In genomic region chr1:6106321-6106731, GRCh38 we compare ENCODE assay signal across 22 cellular contexts.
DNase-seq lines count a peak whose midpoint lies in the region; ATAC-seq, FAIRE-seq and TF ChIP-seq lines count a peak whose summit lies in the region.
"Had no signal": no experiment of that assay in that cellular context is flagged by ENCODE, and none has a peak within 500 bp of the region (broad histone marks: within the 10 kb centered on the region; RNA-seq: fewer than 3 reads in every experiment).

No MANE protein-coding gene starts in this region.

- no peaks in the 10 kb centered on the region for H4K20me1 ChIP-seq in BLaER1

- DNase-seq in activated CD8-positive, alpha-beta T cell treated with anti-CD3 and anti-CD28 coated beads for 36 hours, result peak; percentile 1
- DNase-seq in activated CD8-positive, alpha-beta T cell treated with anti-CD3 and anti-CD28 coated beads, Interleukin-2, amount 10 ng/mL, durations not matched to agents 7 days and 5 days, result no peak
- DNase-seq in kidney (peak; percentile 57), psoas muscle (peak; percentile 7 to 46), midbrain (lab: John Stamatoyannopoulos, UW) (no peak), transverse colon (no peak), NCI-H2081 treated with DMSO at 0.1 percent for 48 hours (lab: John Stamatoyannopoulos, UW) (no peak)
- DNase-seq: C1 segment of cervical spinal cord; CD4-positive, CD25-positive, alpha-beta regulatory T cell; COR-L47; DMS 273 treated with DMSO at 0.1 percent for 48 hours; DND-41; EL; GOT3; H7; HFFc6 had no signal

- H3K9ac ChIP-seq in BLaER1 (no peak overlapping the region), kidney (ENCODE audit: low read length in 2 of 2) (no peak overlapping the region)

- H3K27me3 Mint-ChIP-seq in activated CD8-positive, alpha-beta T cell treated with anti-CD3 and anti-CD28 coated beads for 36 hours, result peaks cover 16% of the 10 kb centered on the region
- peaks cover 5% of the 10 kb centered on the region for H3K27me3 Mint-ChIP-seq in activated CD8-positive, alpha-beta T cell treated with anti-CD3 and anti-CD28 coated beads, Interleukin-2, amount 10 ng/mL, durations not matched to agents 7 days and 5 days (ENCODE audit: low read depth)
- H3K27me3 Mint-ChIP-seq: CD4-positive, CD25-positive, alpha-beta regulatory T cell had no signal

- H3K4me2 ChIP-seq in BLaER1, result no peak overlapping the region

- H3K27ac ChIP-seq in BLaER1, result 0 out of 2 replicates have a peak overlapping the region, but pooled peaks have one; percentile 18
- H3K27ac ChIP-seq in kidney (ENCODE audit: low read depth in 2 of 2, low read length in 2 of 2), result no peak overlapping the region
- H3K27ac ChIP-seq in psoas muscle, result no peak overlapping the region
- H3K27ac ChIP-seq in transverse colon, result no peak overlapping the region
- H3K27ac ChIP-seq: HL-60 had no signal

- TF ChIP-seq POLR2A in transverse colon (IDR thresholded peaks at IDR 0.05), result no peak

- no peaks in the 10 kb centered on the region for H3K9me3 Mint-ChIP-seq in activated CD8-positive, alpha-beta T cell treated with anti-CD3 and anti-CD28 coated beads for 36 hours
- H3K9me3 Mint-ChIP-seq in activated CD8-positive, alpha-beta T cell treated with anti-CD3 and anti-CD28 coated beads, Interleukin-2, amount 10 ng/mL, durations not matched to agents 7 days and 5 days (ENCODE audit: insufficient read depth), result no peaks in the 10 kb centered on the region
- H3K9me3 Mint-ChIP-seq: CD8-positive, alpha-beta memory T cell; HFFc6 had no signal

- no peaks in the 10 kb centered on the region for H3K4me1 Mint-ChIP-seq in activated CD8-positive, alpha-beta T cell treated with anti-CD3 and anti-CD28 coated beads for 36 hours (ENCODE audit: low read depth)
- H3K4me1 Mint-ChIP-seq in activated CD8-positive, alpha-beta T cell treated with anti-CD3 and anti-CD28 coated beads, Interleukin-2, amount 10 ng/mL, durations not matched to agents 7 days and 5 days (ENCODE audit: low read depth), result no peaks in the 10 kb centered on the region
- H3K4me1 Mint-ChIP-seq: B cell; CD4-positive, CD25-positive, alpha-beta regulatory T cell had no signal

- CTCF ChIA-PET in activated CD8-positive, alpha-beta T cell treated with anti-CD3 and anti-CD28 coated beads for 36 hours (lab: Charles Lee), result no interaction called here
- CTCF ChIA-PET in activated CD8-positive, alpha-beta T cell treated with anti-CD3 and anti-CD28 coated beads, Interleukin-2, amount 10 ng/mL, durations not matched to agents 7 days and 5 days (lab: Charles Lee), result no interaction called here

- H3K27me3 ChIP-seq in BLaER1, result no peaks in the 10 kb centered on the region
- H3K27me3 ChIP-seq in psoas muscle (ENCODE audit: insufficient read depth in 3 of 3, low read length in 2 of 3), result peaks cover 0 to 39% (median 5%) of the 10 kb centered on the region in 3 donors
- H3K27me3 ChIP-seq in transverse colon, result peaks cover 18% of the 10 kb centered on the region

- POLR2A ChIA-PET in activated CD8-positive, alpha-beta T cell treated with anti-CD3 and anti-CD28 coated beads for 36 hours (lab: Charles Lee), result no interaction called here
- POLR2A ChIA-PET in activated CD8-positive, alpha-beta T cell treated with anti-CD3 and anti-CD28 coated beads, Interleukin-2, amount 10 ng/mL, durations not matched to agents 7 days and 5 days (lab: Charles Lee), result no interaction called here

- intact Hi-C loops in activated CD8-positive, alpha-beta T cell treated with anti-CD3 and anti-CD28 coated beads for 36 hours (cut with micrococcal nuclease), result no loop called here
- intact Hi-C loops in kidney (cut with DNase I), result no loop called here
- intact Hi-C loops in psoas muscle (cut with DNase I), result no loop called here
- intact Hi-C loops in transverse colon (cut with DNase I; ENCODE audit: low total_unique reads), result no loop called here

- no peak for ATAC-seq in activated CD8-positive, alpha-beta T cell treated with anti-CD3 and anti-CD28 coated beads for 36 hours
- no peak for ATAC-seq in activated CD8-positive, alpha-beta T cell treated with anti-CD3 and anti-CD28 coated beads, Interleukin-2, amount 10 ng/mL, durations not matched to agents 7 days and 5 days
- no peak for ATAC-seq in psoas muscle
- ATAC-seq: GM12878, HCT116 had no signal

- in situ Hi-C loops in transverse colon (cut with MboI; ENCODE audit: low pct_ligation_motif_present in 1 of 4, low pct_unique_long_range_greater_than_20kb in 1 of 4, low sequenced_read_pairs in 3 of 4), result no loop called here

- H3K9me3 ChIP-seq in BLaER1 (no peaks in the 10 kb centered on the region), kidney (ENCODE audit: control insufficient read depth in 1 of 2, low read length in 2 of 2) (no peaks in the 10 kb centered on the region), psoas muscle (no peaks in the 10 kb centered on the region), transverse colon (no peaks in the 10 kb centered on the region)

- no peak for TF ChIP-seq CTCF in activated CD8-positive, alpha-beta T cell treated with anti-CD3 and anti-CD28 coated beads for 36 hours (IDR thresholded peaks at IDR 0.05)
- TF ChIP-seq CTCF in kidney (IDR thresholded peaks at IDR 0.05; ENCODE audit: borderline replicate concordance, extremely low read depth, insufficient read depth) (no peak), psoas muscle (IDR thresholded peaks at IDR 0.05) (no peak), transverse colon (IDR thresholded peaks at IDR 0.05) (no peak)

- no peak overlapping the region for H3K27ac Mint-ChIP-seq in activated CD8-positive, alpha-beta T cell treated with anti-CD3 and anti-CD28 coated beads for 36 hours
- no peak overlapping the region for H3K27ac Mint-ChIP-seq in activated CD8-positive, alpha-beta T cell treated with anti-CD3 and anti-CD28 coated beads, Interleukin-2, amount 10 ng/mL, durations not matched to agents 7 days and 5 days
- H3K27ac Mint-ChIP-seq: B cell; CD4-positive, CD25-positive, alpha-beta regulatory T cell; CD8-positive, alpha-beta memory T cell; HFFc6 had no signal

- no peak overlapping the region for H3K4me3 ChIP-seq in BLaER1
- no peak overlapping the region for H3K4me3 ChIP-seq in kidney (ENCODE audit: low read length in 2 of 2)
- H3K4me3 ChIP-seq in psoas muscle, result no peak overlapping the region
- no peak overlapping the region for H3K4me3 ChIP-seq in transverse colon
- H3K4me3 ChIP-seq: GM12878 had no signal

- H3K4me1 ChIP-seq in BLaER1 (peaks cover 32% of the 10 kb centered on the region), kidney (ENCODE audit: control insufficient read depth in 1 of 2, insufficient read depth in 1 of 2, low read depth in 1 of 2, low read length in 2 of 2) (no peaks in the 10 kb centered on the region), psoas muscle (no peaks in the 10 kb centered on the region), transverse colon (no peaks in the 10 kb centered on the region)

- no peak overlapping the region for H3K4me3 Mint-ChIP-seq in activated CD8-positive, alpha-beta T cell treated with anti-CD3 and anti-CD28 coated beads for 36 hours
- no peak overlapping the region for H3K4me3 Mint-ChIP-seq in activated CD8-positive, alpha-beta T cell treated with anti-CD3 and anti-CD28 coated beads, Interleukin-2, amount 10 ng/mL, durations not matched to agents 7 days and 5 days
- H3K4me3 Mint-ChIP-seq: B cell; CD4-positive, CD25-positive, alpha-beta regulatory T cell; CD8-positive, alpha-beta memory T cell; HFFc6 had no signal

- 82 to 87% (median 85%) methylated on average over 28 of the region's 28 CpGs for WGBS in psoas muscle, 3 donors
- 88% methylated on average over 21 of the region's 28 CpGs; no CpG with 5 or more reads in 1 of the 2 donors for WGBS in transverse colon (ENCODE audit: low coverage in 1 of 2), 2 donors

- H3K36me3 ChIP-seq in BLaER1, result no peaks in the 10 kb centered on the region
- H3K36me3 ChIP-seq in kidney (ENCODE audit: control insufficient read depth in 1 of 2, insufficient read depth in 2 of 2, low read length in 2 of 2), result no peaks in the 10 kb centered on the region
- no peaks in the 10 kb centered on the region for H3K36me3 ChIP-seq in psoas muscle (ENCODE audit: insufficient read depth in 1 of 2, low read depth in 1 of 2)
- H3K36me3 ChIP-seq in transverse colon, result no peaks in the 10 kb centered on the region

- no peak for TF ChIP-seq EP300 in transverse colon (IDR thresholded peaks at IDR 0.05; ENCODE audit: low read depth)

- FAIRE-seq in kidney (lab: Jason Lieb, UNC), result no peak
- FAIRE-seq: GM12878 had no signal

- H3K36me3 Mint-ChIP-seq in activated CD8-positive, alpha-beta T cell treated with anti-CD3 and anti-CD28 coated beads for 36 hours (ENCODE audit: low read depth), result no peaks in the 10 kb centered on the region
- no peaks in the 10 kb centered on the region for H3K36me3 Mint-ChIP-seq in activated CD8-positive, alpha-beta T cell treated with anti-CD3 and anti-CD28 coated beads, Interleukin-2, amount 10 ng/mL, durations not matched to agents 7 days and 5 days (ENCODE audit: low read depth)
- H3K36me3 Mint-ChIP-seq: CD4-positive, CD25-positive, alpha-beta regulatory T cell; CD8-positive, alpha-beta memory T cell had no signal

Comparison
In these comparisons a context has a peak if more than half of its experiments do, and no peak if none do; other contexts are left out.
1. DNase-seq: peak in activated CD8-positive, alpha-beta T cell treated with anti-CD3 and anti-CD28 coated beads for 36 hours (single experiment), kidney (single experiment) and psoas muscle (2 of 2); none in activated CD8-positive, alpha-beta T cell treated with anti-CD3 and anti-CD28 coated beads, Interleukin-2, amount 10 ng/mL, durations not matched to agents 7 days and 5 days (single experiment), midbrain (single experiment), transverse colon (single experiment) and NCI-H2081 treated with DMSO at 0.1 percent for 48 hours (single experiment).